In genomic region chr16:88975511-88976061, GRCh38 we compare ENCODE assay signal across 18 cellular contexts. TPM values are rescaled to one million over a fixed set of nuclear protein-coding genes. Genes with fewer than 3 reads are reported as not detected.
DNase-seq lines count a peak whose midpoint lies in the region; ATAC-seq and TF ChIP-seq lines count a peak whose summit lies in the region.
"Had no signal": no experiment of that assay in that cellular context is flagged by ENCODE, and none has a peak within 500 bp of the region (broad histone marks: within the 10 kb centered on the region; RNA-seq: fewer than 3 reads in every experiment).

No MANE protein-coding gene starts in this region.

- no peaks in the 10 kb centered on the region for H3K4me1 Mint-ChIP-seq in CD8-positive, alpha-beta memory T cell
- H3K4me1 Mint-ChIP-seq in neural progenitor cell = peaks cover 20% of the 10 kb centered on the region

- H3K36me3 ChIP-seq in CD8-positive, alpha-beta memory T cell (ENCODE audit: insufficient read depth, low read length) = no peaks in the 10 kb centered on the region
- H3K36me3 ChIP-seq in SJCRH30 (no peaks in the 10 kb centered on the region; the same call in 1 of the 2 replicates), neural progenitor cell (no peaks in the 10 kb centered on the region)

- no peaks in the 10 kb centered on the region for H3K79me2 ChIP-seq in neural progenitor cell (ENCODE audit: low read depth)

- no peak overlapping the region for H3K4me3 ChIP-seq in CD8-positive, alpha-beta memory T cell (ENCODE audit: low read length)
- H3K4me3 ChIP-seq in SJCRH30 (peak overlapping the region; percentile 68), neural progenitor cell (no peak overlapping the region)
- H3K4me3 ChIP-seq: body of pancreas had no signal

- no peak overlapping the region for H3K4me2 ChIP-seq in neural progenitor cell

- no peak overlapping the region for H3K9ac ChIP-seq in neural progenitor cell

- no peak overlapping the region for H3K27ac Mint-ChIP-seq in CD8-positive, alpha-beta memory T cell
- peak overlapping the region; percentile 78 for H3K27ac Mint-ChIP-seq in neural progenitor cell

- ATAC-seq in esophagus mucosa (no peak), GM21825 (IDR thresholded peaks at IDR 0.05; ENCODE audit: unreplicated experiment) (no peak)
- ATAC-seq: body of pancreas had no signal

- peak; percentile 5 for TF ChIP-seq POLR2A in GM18526 (IDR thresholded peaks at IDR 0.05; ENCODE audit: extremely low read depth, insufficient read length)

- H3F3A ChIP-seq in neural progenitor cell (ENCODE audit: low read depth) = no peaks in the 10 kb centered on the region

- peaks cover 3% of the 10 kb centered on the region for H3K27me3 ChIP-seq in CD8-positive, alpha-beta memory T cell (ENCODE audit: insufficient read depth, low read length, poor library complexity, severe bottlenecking)
- H3K27me3 ChIP-seq in SJCRH30 = no peaks in the 10 kb centered on the region
- no peaks in the 10 kb centered on the region for H3K27me3 ChIP-seq in neural progenitor cell

- H3K27me3 Mint-ChIP-seq in CD8-positive, alpha-beta memory T cell = peaks cover 10 to 36% of the 10 kb centered on the region in 2 donors
- H3K27me3 Mint-ChIP-seq in neural progenitor cell (ENCODE audit: insufficient read depth, low read depth) = peaks cover 4% of the 10 kb centered on the region

- no peak for DNase-seq in CD8-positive, alpha-beta memory T cell
- DNase-seq in SJCRH30 = no peak
- DNase-seq in neural progenitor cell (ENCODE audit: low spot score) = no peak
- DNase-seq in NCI-H2171 (lab: John Stamatoyannopoulos, UW) = no peak
- DNase-seq in OCI-M1 (lab: John Stamatoyannopoulos, UW) = no peak
- DNase-seq: C1 segment of cervical spinal cord; EL; NCI-H1417 treated with DMSO at 0.1 percent for 48 hours; retina; stimulated activated CD4-positive, alpha-beta T cell treated with anti-CD3 and anti-CD28 coated beads, Interleukin-4, amount 100 ng/mL, for 1 hour; stimulated activated naive CD4-positive, alpha-beta T cell; T1000 had no signal

- TF ChIP-seq CTCF in neural progenitor cell (IDR thresholded peaks at IDR 0.05) = no peak

- POLR2A ChIA-PET in CD8-positive, alpha-beta memory T cell (lab: Charles Lee) = no interaction called here

- H3K9me3 Mint-ChIP-seq in CD8-positive, alpha-beta memory T cell = no peaks in the 10 kb centered on the region
- no peaks in the 10 kb centered on the region for H3K9me3 Mint-ChIP-seq in neural progenitor cell

- no peak overlapping the region for H2AFZ ChIP-seq in neural progenitor cell (replicated peaks)

- peak overlapping the region; percentile 88 for H3K27ac ChIP-seq in CD8-positive, alpha-beta memory T cell (ENCODE audit: low read depth, low read length)
- H3K27ac ChIP-seq in SJCRH30 = no peak overlapping the region
- no peak overlapping the region for H3K27ac ChIP-seq in neural progenitor cell
- H3K27ac ChIP-seq: body of pancreas had no signal

- no peaks in the 10 kb centered on the region for H3K9me3 ChIP-seq in CD8-positive, alpha-beta memory T cell (ENCODE audit: low read length)
- no peaks in the 10 kb centered on the region for H3K9me3 ChIP-seq in SJCRH30 (replicated peaks)
- H3K9me3 ChIP-seq in neural progenitor cell (ENCODE audit: low read depth) = no peaks in the 10 kb centered on the region
- H3K9me3 ChIP-seq: body of pancreas had no signal

- H3K36me3 Mint-ChIP-seq in CD8-positive, alpha-beta memory T cell = no peaks in the 10 kb centered on the region
- no peaks in the 10 kb centered on the region for H3K36me3 Mint-ChIP-seq in neural progenitor cell

- H3K4me3 Mint-ChIP-seq in CD8-positive, alpha-beta memory T cell = no peak overlapping the region
- no peak overlapping the region for H3K4me3 Mint-ChIP-seq in neural progenitor cell

- no peaks in the 10 kb centered on the region for H4K20me1 ChIP-seq in neural progenitor cell (ENCODE audit: low read depth)

- CTCF ChIA-PET in CD8-positive, alpha-beta memory T cell (lab: Charles Lee) = no interaction called here

- no peaks in the 10 kb centered on the region for H3K4me1 ChIP-seq in CD8-positive, alpha-beta memory T cell (ENCODE audit: insufficient read depth, low read length)
- H3K4me1 ChIP-seq in SJCRH30 = peaks cover 33% of the 10 kb centered on the region
- H3K4me1 ChIP-seq in neural progenitor cell = no peaks in the 10 kb centered on the region
- H3K4me1 ChIP-seq: body of pancreas had no signal

RNA-seq across cellular contexts. Expression of gene CBFA2T3, which starts 1.4 kb away (rescaled TPM):
- under 1 TPM in 1 of 2 experiments, not detected in 1; 0.22 TPM for total RNA-seq in CD8-positive, alpha-beta memory T cell
- not detected for polyA plus RNA-seq in CD8-positive, alpha-beta memory T cell
- 1.8 and 3.5 TPM in 2 replicates for total RNA-seq in SJCRH30 (2014; rRNA removed; shearing (Covaris generic))
- 0.15 and 0.22 TPM in 2 replicates for total RNA-seq in neural progenitor cell (ENCODE audit: low replicate concordance)
- 1.1 TPM for total RNA-seq in esophagus mucosa
- total RNA-seq: NCI-H460, RPMI7951 had no signal
